ENCODE assay signal across 8 cellular contexts in genomic region chr13:30307966-30308290, GRCh38. TPM values are rescaled to one million over a fixed set of nuclear protein-coding genes. Genes with fewer than 3 reads are reported as not detected.
A peak's percentile ranks its signal among the peaks of the same experiment; 100 is the strongest.
DNase-seq lines count a peak whose midpoint lies in the region; ATAC-seq and TF ChIP-seq lines count a peak whose summit lies in the region.

No MANE protein-coding gene starts in this region.

- in situ Hi-C loops in SK-MEL-5 (cut with HindIII; ENCODE audit: low pct_unique_long_range_greater_than_20kb, low sequenced_read_pairs), result no loop called here
- in situ Hi-C loops in gastrocnemius medialis (cut with MboI; ENCODE audit: low sequenced_read_pairs in 4 of 4), result no loop called here

- peak overlapping the region; percentile 87 to 96 (median 90) for H3K27ac ChIP-seq in gastrocnemius medialis

- H3K4me3 ChIP-seq in GM12875 (ENCODE audit: low read depth, low read length) (peak overlapping the region; percentile 90), fibroblast of mammary gland (ENCODE audit: control insufficient read depth, low read depth, low read length) (peak overlapping the region; percentile 88), gastrocnemius medialis (peak overlapping the region; percentile 85 to 98 (median 91))

- intact Hi-C loops in gastrocnemius medialis (cut with DNase I; ENCODE audit: low total_unique reads), result loop anchor here (1.0 to 5.0 kb wide), 4 partner anchors 33 to 309 kb away; partner anchors contain the start of genes HMGB1 and USPL1

- DNase-seq in SK-MEL-5 (ENCODE audit: low read depth, low spot score) (peak; percentile 14), fibroblast of mammary gland (ENCODE audit: low read depth) (no peak), gastrocnemius medialis (no peak), CD1c-positive myeloid dendritic cell (ENCODE audit: extremely low spot score) (no peak), DMS 273 treated with DMSO at 0.1 percent for 48 hours (lab: John Stamatoyannopoulos, UW) (no peak), HPDE6-E6E7 (ENCODE audit: extremely low spot score) (no peak)

- H3K9me3 ChIP-seq in gastrocnemius medialis, result no peaks in the 10 kb centered on the region

- ATAC-seq in gastrocnemius medialis (no peak), GM18858 (IDR thresholded peaks at IDR 0.05; ENCODE audit: unreplicated experiment) (no peak)

- H3K27me3 ChIP-seq in gastrocnemius medialis, result no peaks in the 10 kb centered on the region

- TF ChIP-seq CTCF in GM12875 (IDR thresholded peaks at IDR 0.05; ENCODE audit: borderline replicate concordance, insufficient read depth, low read depth, low read length) (no peak), fibroblast of mammary gland (conservative IDR thresholded peaks at IDR 0.05; ENCODE audit: control insufficient read depth, insufficient read depth, low read depth, low read length) (no peak), gastrocnemius medialis (IDR thresholded peaks at IDR 0.05 in 4 of 5, conservative IDR thresholded peaks at IDR 0.05 in 1 of 5) (no peak)

- no peaks in the 10 kb centered on the region for H3K36me3 ChIP-seq in gastrocnemius medialis

- no peak for TF ChIP-seq POLR2A in gastrocnemius medialis (IDR thresholded peaks at IDR 0.05)

- H3K4me1 ChIP-seq in gastrocnemius medialis, result peaks cover 15 to 18% of the 10 kb centered on the region in 2 donors

RNA-seq across cellular contexts. Expression of gene KATNAL1, which starts 0.6 kb away (rescaled TPM):
- total RNA-seq in SK-MEL-5 (2014; rRNA removed; shearing (Covaris generic)), result 6.7 and 9.9 TPM in 2 replicates
- polyA plus RNA-seq in SK-MEL-5 (2015; cell fraction: cytosol; rRNA removed), result 6.0 and 6.3 TPM in 2 replicates
- 4.4 and 4.6 TPM in 2 replicates for polyA plus RNA-seq in SK-MEL-5 (2015; cell fraction: nucleus; rRNA removed)
- 10 to 100 TPM; 10.2 to 18.9 (median 12.1) TPM for total RNA-seq in gastrocnemius medialis
